In genomic region chr3:49016414-49017228, GRCh38 we compare ENCODE assay signal across 10 cellular contexts. TPM values are rescaled to one million over a fixed set of nuclear protein-coding genes. Genes with fewer than 3 reads are reported as not detected.
A peak's percentile ranks its signal among the peaks of the same experiment; 100 is the strongest.
DNase-seq lines count a peak whose midpoint lies in the region; ATAC-seq and TF ChIP-seq lines count a peak whose summit lies in the region.
"Had no signal": no experiment of that assay in that cellular context is flagged by ENCODE, and none has a peak within 500 bp of the region (broad histone marks: within the 10 kb centered on the region; RNA-seq: fewer than 3 reads in every experiment).

No MANE protein-coding gene starts in this region.

- H3K4me1 Mint-ChIP-seq in CD8-positive, alpha-beta memory T cell, result peaks cover 17 to 45% (median 31%) of the 10 kb centered on the region in 3 donors
- H3K4me1 Mint-ChIP-seq in activated T-helper 17 cell treated with anti-CD3 and anti-CD28 coated beads, Interleukin-2, amount 50 U/mL, for 72 hours, result no peaks in the 10 kb centered on the region
- H3K4me1 Mint-ChIP-seq in naive thymus-derived CD4-positive, alpha-beta T cell, result peaks cover 13 to 44% (median 35%) of the 10 kb centered on the region in 7 donors

- in situ Hi-C loops in HAP-1 (cut with MboI; ENCODE audit: low sequenced_read_pairs), result no loop called here

- H3K36me3 Mint-ChIP-seq in CD8-positive, alpha-beta memory T cell, result peaks cover 0 to 62% (median 5%) of the 10 kb centered on the region in 3 donors
- H3K36me3 Mint-ChIP-seq in activated T-helper 17 cell treated with anti-CD3 and anti-CD28 coated beads, Interleukin-2, amount 50 U/mL, for 72 hours (ENCODE audit: low read depth), result peaks cover 44% of the 10 kb centered on the region
- H3K36me3 Mint-ChIP-seq in naive thymus-derived CD4-positive, alpha-beta T cell, result peaks cover 0 to 14% (median 3%) of the 10 kb centered on the region in 5 donors

- intact Hi-C loops in naive thymus-derived CD4-positive, alpha-beta T cell (cut with micrococcal nuclease), result no loop called here

- CTCF ChIA-PET in CD8-positive, alpha-beta memory T cell (lab: Charles Lee), result interaction anchor here (1.0 to 6.6 kb wide), 6 partner anchors 8 to 28 kb away, joined by 3 to 67 read pairs (median 8); partner anchors contain the start of genes IMPDH2, P4HTM and WDR6
- CTCF ChIA-PET in naive thymus-derived CD4-positive, alpha-beta T cell (lab: Charles Lee), result interaction anchor here (1.0 to 1.6 kb wide), 3 partner anchors 10 to 29 kb away, joined by 3 to 9 read pairs (median 6); partner anchors contain the start of gene WDR6

- no peak for DNase-seq in CD8-positive, alpha-beta memory T cell
- DNase-seq in HAP-1 (ENCODE audit: low spot score in 2 of 2) (no peak), BE2C (no peak), AG20443 (ENCODE audit: low spot score) (no peak)
- DNase-seq in naive thymus-derived CD4-positive, alpha-beta T cell, result no peak
- DNase-seq: activated effector memory CD4-positive, alpha-beta T cell treated with anti-CD3 and anti-CD28 coated beads, Interleukin-2, amount 50 U/mL, for 16 hours; dermis blood vessel endothelial cell; hypothalamus had no signal

- peaks cover 0 to 2% of the 10 kb centered on the region in 2 donors for H3K27me3 Mint-ChIP-seq in CD8-positive, alpha-beta memory T cell
- no peaks in the 10 kb centered on the region for H3K27me3 Mint-ChIP-seq in activated T-helper 17 cell treated with anti-CD3 and anti-CD28 coated beads, Interleukin-2, amount 50 U/mL, for 72 hours
- peaks cover 0 to 2% (median 0%) of the 10 kb centered on the region in 5 donors for H3K27me3 Mint-ChIP-seq in naive thymus-derived CD4-positive, alpha-beta T cell

- no peak for ATAC-seq in activated T-helper 17 cell treated with anti-CD3 and anti-CD28 coated beads, Interleukin-2, amount 50 U/mL, for 72 hours (replicated peaks)
- no peak for ATAC-seq in naive thymus-derived CD4-positive, alpha-beta T cell
- no peak for ATAC-seq in HG03342 (IDR thresholded peaks at IDR 0.05; ENCODE audit: unreplicated experiment)

- H3K9me3 Mint-ChIP-seq in CD8-positive, alpha-beta memory T cell, result no peaks in the 10 kb centered on the region
- H3K9me3 Mint-ChIP-seq in activated T-helper 17 cell treated with anti-CD3 and anti-CD28 coated beads, Interleukin-2, amount 50 U/mL, for 72 hours, result no peaks in the 10 kb centered on the region
- H3K9me3 Mint-ChIP-seq in naive thymus-derived CD4-positive, alpha-beta T cell, result no peaks in the 10 kb centered on the region

- no peaks in the 10 kb centered on the region for H3K27me3 ChIP-seq in CD8-positive, alpha-beta memory T cell (ENCODE audit: insufficient read depth, low read length, poor library complexity, severe bottlenecking)
- no peaks in the 10 kb centered on the region for H3K27me3 ChIP-seq in HAP-1 (ENCODE audit: low read depth)
- no peaks in the 10 kb centered on the region for H3K27me3 ChIP-seq in naive thymus-derived CD4-positive, alpha-beta T cell (ENCODE audit: control insufficient read depth in 2 of 2, insufficient read depth in 2 of 2, low read length in 2 of 2)
- H3K27me3 ChIP-seq in BE2C, result no peaks in the 10 kb centered on the region

- POLR2A ChIA-PET in CD8-positive, alpha-beta memory T cell (lab: Charles Lee), result interaction anchor here (1.0 to 3.8 kb wide), 4 partner anchors 9 to 77 kb away, joined by 4 to 48 read pairs (median 15); partner anchors contain the start of genes IMPDH2, QRICH1 and WDR6
- POLR2A ChIA-PET in naive thymus-derived CD4-positive, alpha-beta T cell (lab: Charles Lee), result interaction anchor here (1.0 to 11.9 kb wide), 7 partner anchors 7 to 77 kb away, joined by 3 to 247 read pairs (median 5); partner anchors contain the start of genes IMPDH2, P4HTM, QRICH1 and WDR6

- H3K4me3 ChIP-seq in CD8-positive, alpha-beta memory T cell (ENCODE audit: low read length), result no peak overlapping the region
- H3K4me3 ChIP-seq in HAP-1, result peak overlapping the region; percentile 84; the same call in 1 of the 2 replicates
- H3K4me3 ChIP-seq in naive thymus-derived CD4-positive, alpha-beta T cell (ENCODE audit: low read length), result no peak overlapping the region
- H3K4me3 ChIP-seq in BE2C (ENCODE audit: low read depth, low read length), result no peak overlapping the region

- H3K4me1 ChIP-seq in CD8-positive, alpha-beta memory T cell (ENCODE audit: insufficient read depth, low read length), result peaks cover 27% of the 10 kb centered on the region
- H3K4me1 ChIP-seq in HAP-1, result peaks cover 14% of the 10 kb centered on the region
- H3K4me1 ChIP-seq in naive thymus-derived CD4-positive, alpha-beta T cell (ENCODE audit: control insufficient read depth in 2 of 2, insufficient read depth in 2 of 2, low read length in 2 of 2), result peaks cover 19 to 20% of the 10 kb centered on the region in 2 donors
- H3K4me1 ChIP-seq in BE2C, result no peaks in the 10 kb centered on the region

- H3K36me3 ChIP-seq in CD8-positive, alpha-beta memory T cell (ENCODE audit: insufficient read depth, low read length), result peaks cover 12% of the 10 kb centered on the region
- peaks cover 47% of the 10 kb centered on the region for H3K36me3 ChIP-seq in HAP-1 (replicated peaks)
- H3K36me3 ChIP-seq in naive thymus-derived CD4-positive, alpha-beta T cell (ENCODE audit: control insufficient read depth in 2 of 3, insufficient read depth in 3 of 3, low read length in 3 of 3), result peaks cover 0 to 52% (median 5%) of the 10 kb centered on the region in 3 experiments
- H3K36me3 ChIP-seq in BE2C, result peaks cover 31% of the 10 kb centered on the region

- peak overlapping the region; percentile 50 to 97 (median 86) for H3K4me3 Mint-ChIP-seq in CD8-positive, alpha-beta memory T cell
- peak overlapping the region; percentile 90 for H3K4me3 Mint-ChIP-seq in activated T-helper 17 cell treated with anti-CD3 and anti-CD28 coated beads, Interleukin-2, amount 50 U/mL, for 72 hours
- H3K4me3 Mint-ChIP-seq in naive thymus-derived CD4-positive, alpha-beta T cell, result peak overlapping the region in 9 of 10 donors; percentile 60 to 97 (median 91)

- H3K27ac ChIP-seq in CD8-positive, alpha-beta memory T cell (ENCODE audit: low read depth, low read length), result no peak overlapping the region
- H3K27ac ChIP-seq in naive thymus-derived CD4-positive, alpha-beta T cell (ENCODE audit: low read depth, low read length), result no peak overlapping the region

- H3K9me3 ChIP-seq in CD8-positive, alpha-beta memory T cell (ENCODE audit: low read length), result no peaks in the 10 kb centered on the region
- H3K9me3 ChIP-seq in HAP-1 (no peaks in the 10 kb centered on the region), BE2C (no peaks in the 10 kb centered on the region)
- H3K9me3 ChIP-seq in naive thymus-derived CD4-positive, alpha-beta T cell (ENCODE audit: control insufficient read depth in 2 of 3, low read length in 3 of 3), result no peaks in the 10 kb centered on the region

- H3K27ac Mint-ChIP-seq in CD8-positive, alpha-beta memory T cell, result peak overlapping the region in 7 of 8 donors; percentile 42 to 91 (median 79)
- peak overlapping the region; percentile 68 for H3K27ac Mint-ChIP-seq in activated T-helper 17 cell treated with anti-CD3 and anti-CD28 coated beads, Interleukin-2, amount 50 U/mL, for 72 hours
- H3K27ac Mint-ChIP-seq in naive thymus-derived CD4-positive, alpha-beta T cell, result peak overlapping the region in 7 of 9 donors; percentile 19 to 81 (median 63)

- no peak for TF ChIP-seq CTCF in BE2C (IDR thresholded peaks at IDR 0.05; ENCODE audit: low read depth, low read length)

RNA-seq across cellular contexts. Expression of gene DALRD3, which starts 1.8 kb away (rescaled TPM):
- total RNA-seq in CD8-positive, alpha-beta memory T cell, result 10 to 100 TPM; 27.9 to 31.7 TPM
- polyA plus RNA-seq in CD8-positive, alpha-beta memory T cell, result 24.4 TPM
- total RNA-seq in activated T-helper 17 cell treated with anti-CD3 and anti-CD28 coated beads, Interleukin-2, amount 50 U/mL, for 72 hours, result 10 to 100 TPM; 20.9 to 21.2 TPM
- total RNA-seq in naive thymus-derived CD4-positive, alpha-beta T cell, result 10 to 100 TPM; 18.9 to 28.6 (median 24.1) TPM
- polyA plus RNA-seq in naive thymus-derived CD4-positive, alpha-beta T cell, result 10 to 100 TPM; 24.2 to 24.6 TPM
- 25.8 TPM for polyA plus RNA-seq in BE2C (2012; ENCODE audit: insufficient read depth, insufficient read length, low read depth)

RNA-seq across cellular contexts. Expression of gene NDUFAF3, which starts 5.3 kb away (rescaled TPM):
- total RNA-seq in CD8-positive, alpha-beta memory T cell, result 10 to 100 TPM; 86.3 to 88.8 TPM
- polyA plus RNA-seq in CD8-positive, alpha-beta memory T cell, result 217 TPM
- total RNA-seq in activated T-helper 17 cell treated with anti-CD3 and anti-CD28 coated beads, Interleukin-2, amount 50 U/mL, for 72 hours, result 10 to 100 TPM; 40.6 to 56.7 TPM
- 100 to 1,000 TPM in 1 of 5 experiments, 10 to 100 TPM in 4; 63.8 to 110 (median 89.3) TPM for total RNA-seq in naive thymus-derived CD4-positive, alpha-beta T cell
- 100 to 1,000 TPM; 191 to 205 TPM for polyA plus RNA-seq in naive thymus-derived CD4-positive, alpha-beta T cell
- polyA plus RNA-seq in BE2C (2012; ENCODE audit: insufficient read depth, insufficient read length, low read depth), result 197 TPM

RNA-seq across cellular contexts. Expression of gene WDR6, which starts 9.4 kb away (rescaled TPM):
- 100 to 1,000 TPM; 158 to 167 TPM for total RNA-seq in CD8-positive, alpha-beta memory T cell
- 82.9 TPM for polyA plus RNA-seq in CD8-positive, alpha-beta memory T cell
- total RNA-seq in activated T-helper 17 cell treated with anti-CD3 and anti-CD28 coated beads, Interleukin-2, amount 50 U/mL, for 72 hours, result 100 to 1,000 TPM; 154 to 208 TPM
- total RNA-seq in naive thymus-derived CD4-positive, alpha-beta T cell, result 100 to 1,000 TPM; 170 to 335 (median 204) TPM
- 100 to 1,000 TPM; 147 to 152 TPM for polyA plus RNA-seq in naive thymus-derived CD4-positive, alpha-beta T cell
- polyA plus RNA-seq in BE2C (2012; ENCODE audit: insufficient read depth, insufficient read length, low read depth), result 203 TPM

RNA-seq across cellular contexts. Expression of gene IMPDH2, which starts 12.6 kb away (rescaled TPM):
- 100 to 1,000 TPM; 448 to 457 TPM for total RNA-seq in CD8-positive, alpha-beta memory T cell
- polyA plus RNA-seq in CD8-positive, alpha-beta memory T cell, result 76.1 TPM
- 100 to 1,000 TPM; 460 to 479 TPM for total RNA-seq in activated T-helper 17 cell treated with anti-CD3 and anti-CD28 coated beads, Interleukin-2, amount 50 U/mL, for 72 hours
- total RNA-seq in naive thymus-derived CD4-positive, alpha-beta T cell, result 100 to 1,000 TPM; 102 to 206 (median 121) TPM
- 100 to 1,000 TPM; 109 to 123 TPM for polyA plus RNA-seq in naive thymus-derived CD4-positive, alpha-beta T cell
- 68.3 TPM for polyA plus RNA-seq in BE2C (2012; ENCODE audit: insufficient read depth, insufficient read length, low read depth)

RNA-seq across cellular contexts. Expression of gene P4HTM, which starts 26.6 kb away (rescaled TPM):
- total RNA-seq in CD8-positive, alpha-beta memory T cell, result 10 to 100 TPM; 28.6 to 33.0 TPM
- polyA plus RNA-seq in CD8-positive, alpha-beta memory T cell, result 35.0 TPM
- 10 to 100 TPM; 32.2 to 44.9 TPM for total RNA-seq in activated T-helper 17 cell treated with anti-CD3 and anti-CD28 coated beads, Interleukin-2, amount 50 U/mL, for 72 hours
- total RNA-seq in naive thymus-derived CD4-positive, alpha-beta T cell, result 10 to 100 TPM; 37.9 to 74.7 (median 53.1) TPM
- polyA plus RNA-seq in naive thymus-derived CD4-positive, alpha-beta T cell, result 10 to 100 TPM; 19.7 to 28.0 TPM
- 18.3 TPM for polyA plus RNA-seq in BE2C (2012; ENCODE audit: insufficient read depth, insufficient read length, low read depth)
